ENCODE assay signal across 1 cellular context in genomic region chr3:107065094-107065861, GRCh38.
TF ChIP-seq lines count a peak whose summit lies in the region.

No MANE protein-coding gene starts in this region.

TF ChIP-seq in GM23338, 12 proteins besides CTCF, POLR2A, EP300 and RAD21 (continued from another document):
- TF ChIP-seq ZNF462 (CRISPR knock-in tag; IDR thresholded peaks at IDR 0.05) (no peak), JUNB (IDR thresholded peaks at IDR 0.05; ENCODE audit: unreplicated experiment) (no peak), CREB1 (CRISPR knock-in tag; IDR thresholded peaks at IDR 0.05; ENCODE audit: low read depth) (no peak), ZNF331 (CRISPR knock-in tag; IDR thresholded peaks at IDR 0.05; ENCODE audit: low read depth) (no peak), EZH2phosphoT487 (IDR thresholded peaks at IDR 0.05; ENCODE audit: unreplicated experiment) (no peak), REST (IDR thresholded peaks at IDR 0.05; ENCODE audit: unreplicated experiment) (no peak), EZH2 (IDR thresholded peaks at IDR 0.05; ENCODE audit: low read depth, unreplicated experiment) (no peak), ETS1 (IDR thresholded peaks at IDR 0.05) (no peak), ZNF114 (CRISPR knock-in tag; IDR thresholded peaks at IDR 0.05) (no peak)
TF ChIP-seq in GM23338: peak in this region for 0.
